In the genomic region with DNA sequence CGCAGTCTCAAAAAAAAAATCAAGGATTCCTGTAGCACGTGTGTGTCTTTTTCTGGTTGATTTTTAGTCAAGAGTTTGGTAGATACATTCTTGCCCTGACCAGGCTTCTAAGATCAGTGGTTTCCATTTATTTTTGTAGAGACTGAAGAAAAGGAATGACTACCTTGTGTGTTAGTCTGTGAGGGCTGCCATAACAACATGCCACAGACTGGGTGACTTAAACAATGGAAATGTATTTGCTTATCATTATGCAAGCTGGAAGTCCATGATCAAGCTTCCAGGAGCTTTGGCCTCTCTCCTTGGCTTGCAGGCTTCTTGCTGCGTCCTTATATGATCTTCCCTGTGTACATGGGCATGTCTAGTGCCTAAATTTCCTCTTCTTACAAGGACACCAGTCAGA, we compare ENCODE assay signal across 23 cellular contexts.
A peak's percentile ranks its signal among the peaks of the same experiment; 100 is the strongest.
DNase-seq lines count a peak whose midpoint lies in the region; ATAC-seq, FAIRE-seq and TF ChIP-seq lines count a peak whose summit lies in the region.
"Had no signal": no experiment of that assay in that cellular context is flagged by ENCODE, and none has a peak within 500 bp of the region (broad histone marks: within the 10 kb centered on the region; RNA-seq: fewer than 3 reads in every experiment).

No MANE protein-coding gene starts in this region.

- TF ChIP-seq RAD21 in SK-N-SH (IDR thresholded peaks at IDR 0.05; ENCODE audit: low read length) (no peak), HepG2 (CRISPR knock-in tag; IDR thresholded peaks at IDR 0.05) (no peak)

- in situ Hi-C loops in HepG2 (cut with HindIII; ENCODE audit: extremely low pct_ligation_motif_present, low pct_unique_long_range_greater_than_20kb): no loop called here

- no peaks in the 10 kb centered on the region for H3K9me2 ChIP-seq in SK-N-SH

- no peaks in the 10 kb centered on the region for H3K36me3 Mint-ChIP-seq in activated CD8-positive, alpha-beta T cell treated with anti-CD3 and anti-CD28 coated beads for 36 hours (ENCODE audit: low read depth)
- H3K36me3 Mint-ChIP-seq: CD4-positive, alpha-beta memory T cell; IgD-negative memory B cell had no signal

- POLR2A ChIA-PET in SK-N-SH (lab: Yijun Ruan, JAX) (no interaction called here), HepG2 (lab: Yijun Ruan, JAX) (no interaction called here)
- POLR2A ChIA-PET in activated CD8-positive, alpha-beta T cell treated with anti-CD3 and anti-CD28 coated beads for 36 hours (lab: Charles Lee): no interaction called here

- H3K9ac ChIP-seq in SK-N-SH: no peak overlapping the region
- no peak overlapping the region for H3K9ac ChIP-seq in HepG2 (ENCODE audit: insufficient read depth, low read depth, low read length)
- H3K9ac ChIP-seq: BLaER1 had no signal

- BruUV-seq in HepG2 (replicated peaks; lab: Mats Ljungman, UMichigan): no TSS peak

- H3K4me1 Mint-ChIP-seq in activated CD8-positive, alpha-beta T cell treated with anti-CD3 and anti-CD28 coated beads for 36 hours (ENCODE audit: low read depth): no peaks in the 10 kb centered on the region
- H3K4me1 Mint-ChIP-seq: CD4-positive, alpha-beta memory T cell; IgD-negative memory B cell had no signal

- no peak for FAIRE-seq in HepG2 (lab: Jason Lieb, UNC)
- FAIRE-seq: GM12878, H54 had no signal

- peaks cover 9% of the 10 kb centered on the region for H3F3A ChIP-seq in SK-N-SH (replicated peaks; ENCODE audit: insufficient read depth)

- no peaks in the 10 kb centered on the region for H3K9me3 ChIP-seq in SK-N-SH
- no peaks in the 10 kb centered on the region for H3K9me3 ChIP-seq in HepG2 (ENCODE audit: low read length)
- H3K9me3 ChIP-seq: BLaER1 had no signal

- H3K4me3 ChIP-seq in SK-N-SH (ENCODE audit: low read depth in 2 of 2, low read length in 1 of 2) (no peak overlapping the region), fibroblast of the aortic adventitia (ENCODE audit: low read depth, low read length) (no peak overlapping the region), HepG2 (replicated peaks in 1 of 3; ENCODE audit: insufficient read depth in 1 of 3, low read depth in 2 of 3, low read length in 3 of 3) (no peak overlapping the region)
- H3K4me3 ChIP-seq: BLaER1, GM12878 had no signal

- H3K27ac Mint-ChIP-seq in activated CD8-positive, alpha-beta T cell treated with anti-CD3 and anti-CD28 coated beads for 36 hours: no peak overlapping the region
- H3K27ac Mint-ChIP-seq: CD4-positive, alpha-beta memory T cell; IgD-negative memory B cell had no signal

- WGBS in SK-N-SH (ENCODE audit: low lambda C conversion rate): 70% methylated on average over 3 of the region's 3 CpGs
- 1% methylated on average over 3 of the region's 3 CpGs for WGBS in HepG2 (ENCODE audit: low lambda C conversion rate)

- no peaks in the 10 kb centered on the region for H3K79me2 ChIP-seq in SK-N-SH (ENCODE audit: insufficient read depth)
- H3K79me2 ChIP-seq in HepG2 (ENCODE audit: insufficient read depth, low read length): no peaks in the 10 kb centered on the region

- H3K9me3 Mint-ChIP-seq in activated CD8-positive, alpha-beta T cell treated with anti-CD3 and anti-CD28 coated beads for 36 hours: no peaks in the 10 kb centered on the region
- H3K9me3 Mint-ChIP-seq: CD4-positive, alpha-beta memory T cell had no signal

- H3K4me1 ChIP-seq in SK-N-SH (ENCODE audit: control insufficient read depth in 1 of 2, insufficient read depth in 2 of 2, low read depth in 1 of 2, low read length in 1 of 2) (0 out of 4 replicates have a peak, but pooled peaks cover 0 to 9% of the 10 kb centered on the region in 2 experiments), HepG2 (ENCODE audit: insufficient read depth, low read length) (no peaks in the 10 kb centered on the region)
- H3K4me1 ChIP-seq: BLaER1 had no signal

- CTCF ChIA-PET in SK-N-SH (lab: Yijun Ruan, JAX) (no interaction called here), HepG2 (lab: Yijun Ruan, JAX; ENCODE audit: low intra/inter-chr PET ratio, low total read pairs) (no interaction called here)
- CTCF ChIA-PET in activated CD8-positive, alpha-beta T cell treated with anti-CD3 and anti-CD28 coated beads for 36 hours (lab: Charles Lee): no interaction called here

- TF ChIP-seq EP300 in SK-N-SH (IDR thresholded peaks at IDR 0.05; ENCODE audit: borderline replicate concordance in 1 of 2, low read depth in 1 of 2, low read length in 1 of 2) (no peak), HepG2 (IDR thresholded peaks at IDR 0.05; ENCODE audit: low read depth in 2 of 2, low read length in 2 of 2) (no peak), HepG2 (CRISPR knock-in tag; IDR thresholded peaks at IDR 0.05; ENCODE audit: borderline replicate concordance) (no peak)

- TF ChIP-seq CTCF in SK-N-SH (IDR thresholded peaks at IDR 0.05) (no peak), fibroblast of the aortic adventitia (IDR thresholded peaks at IDR 0.05; ENCODE audit: insufficient read depth, low read length) (no peak), HepG2 (CRISPR knock-in tag; IDR thresholded peaks at IDR 0.05) (no peak)
- TF ChIP-seq CTCF in activated CD8-positive, alpha-beta T cell treated with anti-CD3 and anti-CD28 coated beads for 36 hours (IDR thresholded peaks at IDR 0.05): no peak

- TF ChIP-seq POLR2A in GM18505 (IDR thresholded peaks at IDR 0.05; ENCODE audit: borderline replicate concordance, extremely low read depth, insufficient read depth, insufficient read length) (no peak), HepG2 (IDR thresholded peaks at IDR 0.05; ENCODE audit: insufficient read depth in 1 of 2, low read depth in 2 of 2, low read length in 2 of 2) (no peak)

- no peak for ATAC-seq in SK-N-SH treated with all-trans-retinoic acid at 6 μM for 48 hours
- no peak for ATAC-seq in GM18505 (IDR thresholded peaks at IDR 0.05; ENCODE audit: unreplicated experiment)
- ATAC-seq in activated CD8-positive, alpha-beta T cell treated with anti-CD3 and anti-CD28 coated beads for 36 hours: no peak
- no peak for ATAC-seq in HepG2
- ATAC-seq: GM12878, PC-3 had no signal

- H3K36me3 ChIP-seq in SK-N-SH (replicated peaks in 1 of 2; ENCODE audit: control insufficient read depth in 1 of 2, insufficient read depth in 2 of 2, low read length in 1 of 2) (no peaks in the 10 kb centered on the region), HepG2 (replicated peaks in 1 of 2; ENCODE audit: control insufficient read depth in 1 of 2, insufficient read depth in 2 of 2, low read length in 2 of 2) (no peaks in the 10 kb centered on the region)
- H3K36me3 ChIP-seq: BLaER1 had no signal

- H3K27me3 ChIP-seq in SK-N-SH (ENCODE audit: insufficient read depth) (no peaks in the 10 kb centered on the region), HepG2 (ENCODE audit: control insufficient read depth in 1 of 2, insufficient read depth in 2 of 2, low read length in 2 of 2) (no peaks in the 10 kb centered on the region)
- H3K27me3 ChIP-seq: BLaER1 had no signal

- intact Hi-C loops in activated CD8-positive, alpha-beta T cell treated with anti-CD3 and anti-CD28 coated beads for 36 hours (cut with micrococcal nuclease): no loop called here
- intact Hi-C loops in HepG2 (cut with micrococcal nuclease; ENCODE audit: unreplicated experiment): no loop called here

- H4K20me1 ChIP-seq in SK-N-SH (ENCODE audit: insufficient read depth) (no peaks in the 10 kb centered on the region), HepG2 (ENCODE audit: insufficient read depth, low read length) (no peaks in the 10 kb centered on the region)
- H4K20me1 ChIP-seq: BLaER1 had no signal

- H3K4me2 ChIP-seq in SK-N-SH (no peak overlapping the region), HepG2 (ENCODE audit: low read depth, low read length) (no peak overlapping the region)
- H3K4me2 ChIP-seq: BLaER1 had no signal

- H3K27ac ChIP-seq in SK-N-SH (ENCODE audit: low read depth in 2 of 2, low read length in 1 of 2): no peak overlapping the region
- no peak overlapping the region for H3K27ac ChIP-seq in HepG2 (ENCODE audit: extremely low read length, insufficient read depth, low read length)
- H3K27ac ChIP-seq: BLaER1 had no signal

- peaks cover 7% of the 10 kb centered on the region for H3K27me3 Mint-ChIP-seq in activated CD8-positive, alpha-beta T cell treated with anti-CD3 and anti-CD28 coated beads for 36 hours

- 0 out of 2 replicates have a peak overlapping the region, but pooled peaks have one; percentile 7 for H2AFZ ChIP-seq in SK-N-SH (ENCODE audit: low read depth)
- H2AFZ ChIP-seq in HepG2 (ENCODE audit: low read length): no peak overlapping the region

- DNase-seq in SK-N-SH (no peak), astrocyte of the hippocampus (ENCODE audit: low read depth, low spot score) (peak; percentile 49), fibroblast of the aortic adventitia (ENCODE audit: low read depth) (peak; percentile 64), nucleus accumbens (lab: John Stamatoyannopoulos, UW) (no peak), HepG2 (ENCODE audit: low spot score) (no peak)
- no peak for DNase-seq in activated CD8-positive, alpha-beta T cell treated with anti-CD3 and anti-CD28 coated beads for 36 hours
- DNase-seq: CD4-positive, alpha-beta memory T cell; DMS153; EL; Kasumi-1; MM.1S; NCI-H1092; NCI-H1694; NCI-H2081 treated with DMSO at 0.1 percent for 48 hours; PC-3; RPMI8226; SIG-M5 had no signal

- H3K4me3 Mint-ChIP-seq in activated CD8-positive, alpha-beta T cell treated with anti-CD3 and anti-CD28 coated beads for 36 hours: no peak overlapping the region
- H3K4me3 Mint-ChIP-seq: CD4-positive, alpha-beta memory T cell; IgD-negative memory B cell had no signal

TF ChIP-seq in SK-N-SH treated with all-trans-retinoic acid at 6 μM for 48 hours, 23 proteins besides CTCF, POLR2A, EP300 and RAD21 (continues in another document):
- no peak for TF ChIP-seq CREB5 (CRISPR knock-in tag; IDR thresholded peaks at IDR 0.05; ENCODE audit: low read depth)

TF ChIP-seq in HepG2, 621 proteins besides CTCF, POLR2A, EP300 and RAD21 (continues in another document):
- TF ChIP-seq SP4 (CRISPR knock-in tag; IDR thresholded peaks at IDR 0.05) (no peak), ZNF792 (CRISPR knock-in tag; IDR thresholded peaks at IDR 0.05) (no peak), ZFX (CRISPR knock-in tag; IDR thresholded peaks at IDR 0.05; ENCODE audit: low read depth) (no peak), TBP (CRISPR knock-in tag; IDR thresholded peaks at IDR 0.05) (no peak)

Comparison
In these comparisons a context has a peak if more than half of its experiments do, and no peak if none do; other contexts are left out.
1. DNase-seq: peak in astrocyte of the hippocampus (single experiment) and fibroblast of the aortic adventitia (single experiment); none in SK-N-SH (single experiment), nucleus accumbens (0 of 56), activated CD8-positive, alpha-beta T cell treated with anti-CD3 and anti-CD28 coated beads for 36 hours (single experiment) and HepG2 (single experiment).